Comparison of ENCODE assay signal across 11 cellular contexts in the genomic region with DNA sequence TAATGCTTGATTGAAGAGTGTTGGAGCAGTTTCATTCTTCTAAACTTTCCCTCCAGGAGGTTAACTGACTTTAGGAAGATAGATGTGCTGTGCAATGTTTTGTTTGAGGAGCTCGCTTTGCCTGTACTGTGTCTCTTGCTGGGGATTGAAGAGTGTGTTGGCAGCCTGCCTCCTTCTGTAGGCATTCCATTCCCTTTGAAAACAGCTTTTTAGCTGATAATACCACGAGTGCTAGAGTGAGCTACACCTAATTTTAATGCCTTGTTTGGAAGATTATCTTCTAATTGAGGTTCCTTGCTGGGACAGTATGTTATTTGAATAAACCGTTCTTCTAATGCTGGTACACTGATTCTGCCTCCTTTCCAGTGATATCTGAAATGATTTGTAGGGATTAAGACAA. TPM values are rescaled to one million over a fixed set of nuclear protein-coding genes. Genes with fewer than 3 reads are reported as not detected.
DNase-seq lines count a peak whose midpoint lies in the region; ATAC-seq and TF ChIP-seq lines count a peak whose summit lies in the region.
"Had no signal": no experiment of that assay in that cellular context is flagged by ENCODE, and none has a peak within 500 bp of the region (broad histone marks: within the 10 kb centered on the region; RNA-seq: fewer than 3 reads in every experiment).

No MANE protein-coding gene starts in this region.

- POLR2A ChIA-PET in RWPE1 (lab: Yijun Ruan, JAX; ENCODE audit: low non-redundant PET) = interaction anchor here (0.5 kb wide), 1 partner anchor 69 kb away, joined by 4 read pairs; no protein-coding TSS in a partner anchor

- ATAC-seq in SK-N-SH treated with all-trans-retinoic acid at 6 μM for 48 hours = peak; percentile 69
- ATAC-seq: A549 had no signal

- H3K9me3 ChIP-seq in testis (no peaks in the 10 kb centered on the region), esophagus muscularis mucosa (no peaks in the 10 kb centered on the region)
- H3K9me3 ChIP-seq: A549 had no signal

- DNase-seq in NCI-H2196 treated with DMSO at 0.1 percent for 48 hours (lab: John Stamatoyannopoulos, UW; ENCODE audit: unreplicated experiment) (peak; percentile 25), NCI-H2196 (lab: John Stamatoyannopoulos, UW; ENCODE audit: unreplicated experiment) (no peak), glomerular visceral epithelial cell (ENCODE audit: extremely low spot score) (peak; percentile 25), testis (peak; percentile 74), RWPE1 (ENCODE audit: low spot score) (no peak), esophagus muscularis mucosa (ENCODE audit: extremely low spot score) (no peak)
- DNase-seq in activated effector memory CD4-positive, alpha-beta T cell treated with anti-CD3 and anti-CD28 coated beads, Interleukin-2, amount 50 U/mL, for 16 hours = no peak
- DNase-seq: islet precursor cell, WERI-Rb-1 had no signal

- TF ChIP-seq POLR2A in testis (IDR thresholded peaks at IDR 0.05) (no peak), esophagus muscularis mucosa (IDR thresholded peaks at IDR 0.05; ENCODE audit: low read depth) (no peak)

- peaks cover 15% of the 10 kb centered on the region for H3K4me1 ChIP-seq in testis
- peaks cover 3 to 29% (median 21%) of the 10 kb centered on the region in 4 donors for H3K4me1 ChIP-seq in esophagus muscularis mucosa

- TF ChIP-seq EP300 in esophagus muscularis mucosa (IDR thresholded peaks at IDR 0.05) = no peak

- TF ChIP-seq CTCF in testis (IDR thresholded peaks at IDR 0.05) (no peak), RWPE1 (conservative IDR thresholded peaks at IDR 0.05; ENCODE audit: low read depth) (no peak), esophagus muscularis mucosa (IDR thresholded peaks at IDR 0.05) (no peak)

- intact Hi-C loops in testis (cut with DNase I; ENCODE audit: low total_unique reads) (no loop called here), esophagus muscularis mucosa (cut with DNase I) (no loop called here)

- H3K27ac ChIP-seq in testis = peak overlapping the region in 1 of 2 donors; percentile 43
- H3K27ac ChIP-seq in RWPE1 = no peak overlapping the region
- peak overlapping the region in 1 of 4 donors; percentile 2 for H3K27ac ChIP-seq in esophagus muscularis mucosa (replicated peaks in 1 of 4)
- H3K27ac ChIP-seq: A549, WERI-Rb-1 had no signal

- H3K4me3 ChIP-seq in testis (no peak overlapping the region), esophagus muscularis mucosa (no peak overlapping the region)
- H3K4me3 ChIP-seq: A549 had no signal

- 27 to 43% methylated on average over 3 of the region's 3 CpGs for WGBS in testis, 2 donors
- 48% methylated on average over 3 of the region's 3 CpGs for WGBS in esophagus muscularis mucosa

- no peaks in the 10 kb centered on the region for H3K36me3 ChIP-seq in testis (ENCODE audit: low read depth, missing control alignments)
- peaks cover 3 to 32% (median 24%) of the 10 kb centered on the region in 4 donors for H3K36me3 ChIP-seq in esophagus muscularis mucosa

- CTCF ChIA-PET in RWPE1 (lab: Yijun Ruan, JAX) = interaction anchor here (0.5 kb wide), 1 partner anchor 274 kb away, joined by 4 read pairs; no protein-coding TSS in a partner anchor

- H3K27me3 ChIP-seq in testis (no peaks in the 10 kb centered on the region), esophagus muscularis mucosa (no peaks in the 10 kb centered on the region)

TF ChIP-seq in SK-N-SH treated with all-trans-retinoic acid at 6 μM for 48 hours, 23 proteins besides CTCF, POLR2A, EP300 and RAD21:
- no peak for TF ChIP-seq ZNF565 (CRISPR knock-in tag; conservative IDR thresholded peaks at IDR 0.05; ENCODE audit: low read depth)
- TF ChIP-seq TSHZ2 (CRISPR knock-in tag; IDR thresholded peaks at IDR 0.05) = no peak
- TF ChIP-seq ZFP30 (CRISPR knock-in tag; IDR thresholded peaks at IDR 0.05) = no peak
- no peak for TF ChIP-seq ZC3H10 (CRISPR knock-in tag; IDR thresholded peaks at IDR 0.05)
- TF ChIP-seq TOX (CRISPR knock-in tag; IDR thresholded peaks at IDR 0.05; ENCODE audit: borderline replicate concordance) = no peak
- TF ChIP-seq ISL1 (CRISPR knock-in tag; IDR thresholded peaks at IDR 0.05) = 0 out of 2 replicates have a peak, but pooled peaks have one; percentile 10

RNA-seq across cellular contexts. Expression of gene DDX10, which starts 7.2 kb away (rescaled TPM):
- total RNA-seq in testis = 10 to 100 TPM; 59.2 to 64.4 TPM
- polyA plus RNA-seq in testis (ENCODE audit: insufficient read depth, low read depth, low replicate concordance) = 25.7 TPM
- 10 to 100 TPM; 11.5 to 22.0 (median 14.3) TPM for total RNA-seq in esophagus muscularis mucosa

Comparison
In these comparisons a context has a peak if more than half of its experiments do, and no peak if none do; other contexts are left out.
1. DNase-seq: peak in NCI-H2196 treated with DMSO at 0.1 percent for 48 hours (single experiment), glomerular visceral epithelial cell (single experiment) and testis (single experiment); none in NCI-H2196 (single experiment), RWPE1 (single experiment), esophagus muscularis mucosa (single experiment) and activated effector memory CD4-positive, alpha-beta T cell treated with anti-CD3 and anti-CD28 coated beads, Interleukin-2, amount 50 U/mL, for 16 hours (single experiment).